Comparison of ENCODE assay signal across 8 cellular contexts in genomic region chr1:230797376-230798186, GRCh38. TPM values are rescaled to one million over a fixed set of nuclear protein-coding genes. Genes with fewer than 3 reads are reported as not detected.
A peak's percentile ranks its signal among the peaks of the same experiment; 100 is the strongest.
DNase-seq lines count a peak whose midpoint lies in the region; FAIRE-seq and TF ChIP-seq lines count a peak whose summit lies in the region.

No MANE protein-coding gene starts in this region.

- H3K4me3 ChIP-seq in bronchial epithelial cell (ENCODE audit: low read depth, low read length) (no peak overlapping the region), thyroid gland (replicated peaks in 1 of 3) (no peak overlapping the region)

- intact Hi-C loops in thyroid gland (cut with DNase I) = loop anchor here (5.0 kb wide), 3 partner anchors 120 to 420 kb away; partner anchors contain the start of genes ARV1 and TTC13
- intact Hi-C loops in activated T-helper 2 cell treated with anti-CD3 and anti-CD28 coated beads, Interferon-gamma antibody, Interleukin-2, Interleukin-4, amounts not matched to agents 10 μg/mL and 5 μg/mL and 100 μg/mL, durations not matched to agents 14 hours and 24 hours and 36 hours (cut with micrococcal nuclease) = no loop called here

- no peak overlapping the region for H3K27ac Mint-ChIP-seq in activated T-helper 2 cell treated with anti-CD3 and anti-CD28 coated beads, Interferon-gamma antibody, Interleukin-2, Interleukin-4, amounts not matched to agents 10 μg/mL and 5 μg/mL and 100 μg/mL, durations not matched to agents 14 hours and 24 hours and 36 hours

- H3K27me3 ChIP-seq in bronchial epithelial cell (ENCODE audit: control insufficient read depth, insufficient read depth, low read length) (no peaks in the 10 kb centered on the region), thyroid gland (no peaks in the 10 kb centered on the region)

- FAIRE-seq in bronchial epithelial cell (lab: Jason Lieb, UNC) = no peak

- peak; percentile 3 for DNase-seq in activated CD4-positive, alpha-beta T cell treated with anti-CD3 and anti-CD28 coated beads, Interleukin-2, amount 50 U/mL, for 1 hour
- no peak for DNase-seq in activated CD4-positive, alpha-beta T cell treated with anti-CD3 and anti-CD28 coated beads for 1 hour
- DNase-seq in NCI-H2196 (lab: John Stamatoyannopoulos, UW; ENCODE audit: unreplicated experiment) (peak; percentile 61), bronchial epithelial cell (ENCODE audit: low read depth) (peak; percentile 38), kidney glomerular epithelial cell (lab: John Stamatoyannopoulos, UW) (peak; percentile 66), thyroid gland (peak; percentile 72 to 80), GM13976 (ENCODE audit: low spot score) (no peak)
- DNase-seq in activated T-helper 2 cell treated with anti-CD3 and anti-CD28 coated beads, Interferon-gamma antibody, Interleukin-2, Interleukin-4, amounts not matched to agents 10 μg/mL and 5 μg/mL and 100 μg/mL, durations not matched to agents 14 hours and 24 hours and 36 hours (ENCODE audit: low spot score) = no peak

- H3K9me3 Mint-ChIP-seq in activated T-helper 2 cell treated with anti-CD3 and anti-CD28 coated beads, Interferon-gamma antibody, Interleukin-2, Interleukin-4, amounts not matched to agents 10 μg/mL and 5 μg/mL and 100 μg/mL, durations not matched to agents 14 hours and 24 hours and 36 hours = no peaks in the 10 kb centered on the region

- TF ChIP-seq CTCF in bronchial epithelial cell (IDR thresholded peaks at IDR 0.05; ENCODE audit: insufficient read depth, low read length, severe bottlenecking) (peak; percentile 76), thyroid gland (IDR thresholded peaks at IDR 0.05) (peak; percentile 47 to 82 (median 78)), GM13976 (IDR thresholded peaks at IDR 0.05; ENCODE audit: borderline replicate concordance, control extremely low read depth, extremely low read depth, insufficient read depth, missing control alignments) (no peak)

- H3K27ac ChIP-seq in thyroid gland = no peak overlapping the region

- peaks cover 8 to 14% of the 10 kb centered on the region in 2 donors for H3K4me1 ChIP-seq in thyroid gland

- no peaks in the 10 kb centered on the region for H3K4me1 Mint-ChIP-seq in activated T-helper 2 cell treated with anti-CD3 and anti-CD28 coated beads, Interferon-gamma antibody, Interleukin-2, Interleukin-4, amounts not matched to agents 10 μg/mL and 5 μg/mL and 100 μg/mL, durations not matched to agents 14 hours and 24 hours and 36 hours (ENCODE audit: low read depth)

- 53 to 57% methylated on average over 18 of the region's 18 CpGs for WGBS in thyroid gland, 2 donors

- H3K9me3 ChIP-seq in thyroid gland = no peaks in the 10 kb centered on the region

- no peak overlapping the region for H3K4me3 Mint-ChIP-seq in activated T-helper 2 cell treated with anti-CD3 and anti-CD28 coated beads, Interferon-gamma antibody, Interleukin-2, Interleukin-4, amounts not matched to agents 10 μg/mL and 5 μg/mL and 100 μg/mL, durations not matched to agents 14 hours and 24 hours and 36 hours (ENCODE audit: low read depth)

- H3K36me3 ChIP-seq in bronchial epithelial cell (ENCODE audit: control insufficient read depth, insufficient read depth, low read length) = no peaks in the 10 kb centered on the region
- H3K36me3 ChIP-seq in thyroid gland = no peaks in the 10 kb centered on the region

- TF ChIP-seq POLR2A in thyroid gland (IDR thresholded peaks at IDR 0.05) = no peak

- no peaks in the 10 kb centered on the region for H3K36me3 Mint-ChIP-seq in activated T-helper 2 cell treated with anti-CD3 and anti-CD28 coated beads, Interferon-gamma antibody, Interleukin-2, Interleukin-4, amounts not matched to agents 10 μg/mL and 5 μg/mL and 100 μg/mL, durations not matched to agents 14 hours and 24 hours and 36 hours (ENCODE audit: low read depth)

- H3K27me3 Mint-ChIP-seq in activated T-helper 2 cell treated with anti-CD3 and anti-CD28 coated beads, Interferon-gamma antibody, Interleukin-2, Interleukin-4, amounts not matched to agents 10 μg/mL and 5 μg/mL and 100 μg/mL, durations not matched to agents 14 hours and 24 hours and 36 hours (ENCODE audit: low read depth) = no peaks in the 10 kb centered on the region

- in situ Hi-C loops in GM13976 (cut with MboI; ENCODE audit: low sequenced_read_pairs, unreplicated experiment) = no loop called here

RNA-seq across cellular contexts. Expression of gene CAPN9, which starts 50.4 kb away (rescaled TPM):
- total RNA-seq in bronchial epithelial cell = 0.13 TPM in 1 of 2 replicates, not detected in the other
- total RNA-seq in thyroid gland = not detected
- not detected in 2 replicates for total RNA-seq in activated T-helper 2 cell treated with anti-CD3 and anti-CD28 coated beads, Interferon-gamma antibody, Interleukin-2, Interleukin-4, amounts not matched to agents 10 μg/mL and 5 μg/mL and 100 μg/mL, durations not matched to agents 14 hours and 24 hours and 36 hours

Comparison
In these comparisons a context has a peak if more than half of its experiments do, and no peak if none do; other contexts are left out.
1. DNase-seq: peak in activated CD4-positive, alpha-beta T cell treated with anti-CD3 and anti-CD28 coated beads, Interleukin-2, amount 50 U/mL, for 1 hour (single experiment), NCI-H2196 (single experiment), bronchial epithelial cell (single experiment), kidney glomerular epithelial cell (single experiment) and thyroid gland (2 of 2); none in activated CD4-positive, alpha-beta T cell treated with anti-CD3 and anti-CD28 coated beads for 1 hour (single experiment), GM13976 (single experiment) and activated T-helper 2 cell treated with anti-CD3 and anti-CD28 coated beads, Interferon-gamma antibody, Interleukin-2, Interleukin-4, amounts not matched to agents 10 μg/mL and 5 μg/mL and 100 μg/mL, durations not matched to agents 14 hours and 24 hours and 36 hours (single experiment).